8 cellular contexts compared by ENCODE assay signal in genomic region chr2:201781583-201782051, GRCh38. TPM values are rescaled to one million over a fixed set of nuclear protein-coding genes. Genes with fewer than 3 reads are reported as not detected.
DNase-seq lines count a peak whose midpoint lies in the region; ATAC-seq and TF ChIP-seq lines count a peak whose summit lies in the region.

No MANE protein-coding gene starts in this region.

- ATAC-seq in GM21360 (IDR thresholded peaks at IDR 0.05; ENCODE audit: unreplicated experiment) (peak; percentile 4), lower lobe of right lung (peak; percentile 5 to 7)

- H3K4me1 ChIP-seq in PC-9 (replicated peaks; ENCODE audit: insufficient read depth) (peaks cover 33% of the 10 kb centered on the region), lower lobe of right lung (peaks cover 23% of the 10 kb centered on the region), stomach smooth muscle (ENCODE audit: control insufficient read depth, insufficient read depth, low read length) (peaks cover 9% of the 10 kb centered on the region)

- H3K9me2 ChIP-seq in PC-9 (ENCODE audit: insufficient read depth): no peaks in the 10 kb centered on the region

- H3F3A ChIP-seq in PC-9 (ENCODE audit: insufficient read depth, low read depth): no peaks in the 10 kb centered on the region

- intact Hi-C loops in PC-9 (cut with micrococcal nuclease; ENCODE audit: unreplicated experiment) (loop anchor here (2.0 to 5.0 kb wide), 2 partner anchors 256 to 549 kb away; no protein-coding TSS in a partner anchor), lower lobe of right lung (cut with DNase I) (no loop called here)

- DNase-seq in Ammon's horn (ENCODE audit: low spot score): peak; percentile 33
- DNase-seq in PC-9: peak in 1 of 2 experiments; percentile 9
- peak; percentile 47 for DNase-seq in cerebellar cortex (ENCODE audit: low spot score)
- DNase-seq in lower lobe of right lung: no peak
- DNase-seq in T1000 (lab: John Stamatoyannopoulos, UW): no peak
- DNase-seq in NCI-H1436 (lab: John Stamatoyannopoulos, UW): no peak

- peak overlapping the region; percentile 94 for H3K4me2 ChIP-seq in PC-9

- BruUV-seq in PC-9 (replicated peaks; lab: Mats Ljungman, UMichigan): no TSS peak

- H3K27ac ChIP-seq in PC-9: peak overlapping the region; percentile 51
- peak overlapping the region; percentile 91 for H3K27ac ChIP-seq in lower lobe of right lung
- peak overlapping the region; percentile 58 for H3K27ac ChIP-seq in stomach smooth muscle (ENCODE audit: low read length)

- peak overlapping the region; percentile 98 for H2AFZ ChIP-seq in PC-9

- H4K20me1 ChIP-seq in PC-9 (ENCODE audit: insufficient read depth): 0 out of 2 replicates have a peak, but pooled peaks cover 4% of the 10 kb centered on the region

- H3K36me3 ChIP-seq in PC-9 (ENCODE audit: low read depth) (no peaks in the 10 kb centered on the region), lower lobe of right lung (no peaks in the 10 kb centered on the region), stomach smooth muscle (ENCODE audit: control insufficient read depth in 2 of 2, insufficient read depth in 2 of 2, low read length in 2 of 2) (no peaks in the 10 kb centered on the region)

- POLR2A ChIA-PET in PC-9 (lab: Charles Lee; ENCODE audit: unreplicated experiment): interaction anchor here (1.3 kb wide), 1 partner anchor 17 kb away, joined by 3 read pairs; no protein-coding TSS in a partner anchor

- H3K9ac ChIP-seq in stomach smooth muscle (ENCODE audit: low read length in 2 of 2): peak overlapping the region; percentile 64 to 80

- H3K4me3 ChIP-seq in PC-9: peak overlapping the region; percentile 80
- peak overlapping the region; percentile 95 for H3K4me3 ChIP-seq in lower lobe of right lung
- H3K4me3 ChIP-seq in stomach smooth muscle (ENCODE audit: low read length in 2 of 2): peak overlapping the region; percentile 93 to 97

- H3K27me3 ChIP-seq in PC-9 (ENCODE audit: insufficient read depth, low read depth) (no peaks in the 10 kb centered on the region), lower lobe of right lung (ENCODE audit: low read depth) (no peaks in the 10 kb centered on the region), stomach smooth muscle (ENCODE audit: control insufficient read depth in 1 of 2, insufficient read depth in 2 of 2, low read length in 2 of 2) (no peaks in the 10 kb centered on the region)

- H3K79me2 ChIP-seq in PC-9 (ENCODE audit: low read depth): peaks cover 39% of the 10 kb centered on the region

- CTCF ChIA-PET in PC-9 (lab: Charles Lee): interaction anchor here (0.5 to 0.6 kb wide), 2 partner anchors 14 to 485 kb away, joined by 3 to 7 read pairs; no protein-coding TSS in a partner anchor

- H3K9me3 ChIP-seq in PC-9 (ENCODE audit: insufficient read depth, low read depth) (no peaks in the 10 kb centered on the region), lower lobe of right lung (no peaks in the 10 kb centered on the region), stomach smooth muscle (ENCODE audit: control insufficient read depth in 2 of 2, low read length in 2 of 2) (no peaks in the 10 kb centered on the region)

- no peak for TF ChIP-seq CTCF in PC-9 (conservative IDR thresholded peaks at IDR 0.05)
- TF ChIP-seq CTCF in lower lobe of right lung (IDR thresholded peaks at IDR 0.05): no peak

RNA-seq across cellular contexts. Expression of gene ALS2, which starts 0.9 kb away (rescaled TPM):
- 27.2 and 27.6 TPM in 2 replicates for total RNA-seq in PC-9 (2021)
- 24.7 TPM for total RNA-seq in lower lobe of right lung

RNA-seq across cellular contexts. Expression of gene CDK15, which starts 24.7 kb away (rescaled TPM):
- total RNA-seq in PC-9 (2021) (not detected in 2 replicates), lower lobe of right lung (4.5 TPM)

Comparison
In these comparisons a context has a peak if more than half of its experiments do, and no peak if none do; other contexts are left out.
1. DNase-seq: peak in Ammon's horn (single experiment) and cerebellar cortex (single experiment); none in lower lobe of right lung (single experiment), T1000 (single experiment) and NCI-H1436 (single experiment).
2. Peak in every context shown above with its lines, with median percentiles within 50 percentile points of each other: H3K27ac ChIP-seq and H3K4me3 ChIP-seq.